Comparison of ENCODE assay signal across 27 cellular contexts in genomic region chr3:112362221-112362620, GRCh38. TPM values are rescaled to one million over a fixed set of nuclear protein-coding genes. Genes with fewer than 3 reads are reported as not detected.
A peak's percentile ranks its signal among the peaks of the same experiment; 100 is the strongest.
DNase-seq lines count a peak whose midpoint lies in the region; ATAC-seq and TF ChIP-seq lines count a peak whose summit lies in the region.
"Had no signal": no experiment of that assay in that cellular context is flagged by ENCODE, and none has a peak within 500 bp of the region (broad histone marks: within the 10 kb centered on the region; RNA-seq: fewer than 3 reads in every experiment).

No MANE protein-coding gene starts in this region.

- TF ChIP-seq CTCF in heart left ventricle (IDR thresholded peaks at IDR 0.05) (no peak), nephron (IDR thresholded peaks at IDR 0.05; ENCODE audit: unreplicated experiment in 3 of 3) (no peak), uterus (IDR thresholded peaks at IDR 0.05) (no peak), esophagus squamous epithelium (IDR thresholded peaks at IDR 0.05) (no peak)

- peaks cover 10% of the 10 kb centered on the region for H3K4me1 Mint-ChIP-seq in nephron
- peaks cover 12 to 36% (median 27%) of the 10 kb centered on the region in 4 donors for H3K4me1 Mint-ChIP-seq in naive thymus-derived CD8-positive, alpha-beta T cell

- H3K36me3 ChIP-seq in heart left ventricle (peaks cover 0 to 5% (median 0%) of the 10 kb centered on the region in 9 donors), uterus (no peaks in the 10 kb centered on the region), esophagus squamous epithelium (peaks cover 0 to 3% (median 0%) of the 10 kb centered on the region in 3 donors)
- H3K36me3 ChIP-seq: BE2C had no signal

- H3K36me3 Mint-ChIP-seq in nephron (ENCODE audit: low read depth), result peaks cover 58% of the 10 kb centered on the region
- H3K36me3 Mint-ChIP-seq in naive thymus-derived CD8-positive, alpha-beta T cell, result peaks cover 0 to 3% (median 0%) of the 10 kb centered on the region in 3 donors
- H3K36me3 Mint-ChIP-seq: CD14-positive monocyte had no signal

- no peaks in the 10 kb centered on the region for H3K27me3 ChIP-seq in heart left ventricle
- H3K27me3 ChIP-seq in uterus, result no peaks in the 10 kb centered on the region
- no peaks in the 10 kb centered on the region for H3K27me3 ChIP-seq in esophagus squamous epithelium
- H3K27me3 ChIP-seq: BE2C had no signal

- H3K27ac ChIP-seq in heart left ventricle, result peak overlapping the region; percentile 19 to 90 (median 84)
- peak overlapping the region; percentile 24 to 84 for H3K27ac ChIP-seq in uterus
- H3K27ac ChIP-seq in esophagus squamous epithelium, result no peak overlapping the region
- H3K27ac ChIP-seq: HL-60 had no signal

- H3K27ac Mint-ChIP-seq in nephron, result peak overlapping the region in 2 of 3 experiments; percentile 70 to 82
- H3K27ac Mint-ChIP-seq in naive thymus-derived CD8-positive, alpha-beta T cell, result no peak overlapping the region
- H3K27ac Mint-ChIP-seq: CD14-positive monocyte; CD8-positive, alpha-beta memory T cell had no signal

- H3K4me1 ChIP-seq in heart left ventricle (peaks cover 0 to 33% (median 4%) of the 10 kb centered on the region in 12 donors), uterus (no peaks in the 10 kb centered on the region), esophagus squamous epithelium (peaks cover 0 to 27% (median 3%) of the 10 kb centered on the region in 3 donors)
- H3K4me1 ChIP-seq: BE2C had no signal

- no peaks in the 10 kb centered on the region for H3K9me3 ChIP-seq in heart left ventricle
- H3K9me3 ChIP-seq in uterus, result no peaks in the 10 kb centered on the region
- no peaks in the 10 kb centered on the region for H3K9me3 ChIP-seq in esophagus squamous epithelium
- H3K9me3 ChIP-seq: BE2C had no signal

- peak overlapping the region in 11 of 12 donors; percentile 20 to 59 (median 51) for H3K4me3 ChIP-seq in heart left ventricle
- no peak overlapping the region for H3K4me3 ChIP-seq in uterus
- no peak overlapping the region for H3K4me3 ChIP-seq in esophagus squamous epithelium

- TF ChIP-seq POLR2A in heart left ventricle (IDR thresholded peaks at IDR 0.05) (no peak), uterus (IDR thresholded peaks at IDR 0.05) (no peak), esophagus squamous epithelium (IDR thresholded peaks at IDR 0.05) (no peak)

- no peaks in the 10 kb centered on the region for H3K27me3 Mint-ChIP-seq in nephron (ENCODE audit: low read depth)
- no peaks in the 10 kb centered on the region for H3K27me3 Mint-ChIP-seq in naive thymus-derived CD8-positive, alpha-beta T cell

- no peak for DNase-seq in heart left ventricle
- DNase-seq in Right ventricle myocardium superior, result no peak
- DNase-seq in dermis microvascular lymphatic vessel endothelial cell (ENCODE audit: low read depth in 2 of 2), result peak; percentile 30 to 85
- no peak for DNase-seq in uterus
- no peak for DNase-seq in naive thymus-derived CD8-positive, alpha-beta T cell
- no peak for DNase-seq in esophagus squamous epithelium (lab: John Stamatoyannopoulos, UW)
- DNase-seq: 8988T; ACHN; BE2C; CD8-positive, alpha-beta memory T cell; DMS 273 treated with DMSO at 0.1 percent for 48 hours; DMS79; EL; GDM1; HCEC 1CT; NCI-H1092; NCI-H1417 treated with DMSO at 0.1 percent for 48 hours; NCI-H1694 treated with DMSO at 0.1 percent for 48 hours; NCI-H2081; NCI-H2227 treated with DMSO at 0.1 percent for 48 hours; NCI-H526 treated with DMSO at 0.1 percent for 48 hours; RPMI8226; SHP77 treated with DMSO at 0.1 percent for 48 hours had no signal

- intact Hi-C loops in heart left ventricle (cut with DNase I) (no loop called here), Right ventricle myocardium superior (cut with DNase I) (no loop called here), uterus (cut with DNase I; ENCODE audit: low total_unique reads) (no loop called here), esophagus squamous epithelium (cut with DNase I) (no loop called here)

- WGBS in heart left ventricle, 4 donors, result 63 to 68% (median 65%) methylated on average over 2 of the region's 2 CpGs
- 80 to 92% methylated on average over 2 of the region's 2 CpGs for WGBS in esophagus squamous epithelium, 2 donors

- POLR2A ChIA-PET in naive thymus-derived CD8-positive, alpha-beta T cell (lab: Charles Lee), result no interaction called here

- H3K4me3 Mint-ChIP-seq in nephron, result no peak overlapping the region
- no peak overlapping the region for H3K4me3 Mint-ChIP-seq in naive thymus-derived CD8-positive, alpha-beta T cell
- H3K4me3 Mint-ChIP-seq: CD14-positive monocyte; CD8-positive, alpha-beta memory T cell had no signal

- no peaks in the 10 kb centered on the region for H3K9me3 Mint-ChIP-seq in nephron
- no peaks in the 10 kb centered on the region for H3K9me3 Mint-ChIP-seq in naive thymus-derived CD8-positive, alpha-beta T cell
- H3K9me3 Mint-ChIP-seq: CD14-positive monocyte; CD8-positive, alpha-beta memory T cell had no signal

- ATAC-seq in heart left ventricle, result peak in 2 of 4 donors; percentile 21 to 50
- ATAC-seq in Right ventricle myocardium superior (ENCODE audit: poor library complexity), result no peak
- ATAC-seq in naive thymus-derived CD8-positive, alpha-beta T cell, result no peak

RNA-seq across cellular contexts. Expression of gene CD200, which starts 29.3 kb away (rescaled TPM):
- total RNA-seq in heart left ventricle, result 10 to 100 TPM in 1 of 9 donors, 1 to 10 TPM in 3, under 1 TPM in 5; 0.26 to 23.9 (median 0.81) TPM
- polyA plus RNA-seq in heart left ventricle, result under 1 TPM; 0.38 to 0.94 TPM
- total RNA-seq in Right ventricle myocardium superior, result 0.91 TPM
- total RNA-seq in dermis microvascular lymphatic vessel endothelial cell, result 3.2 and 11.8 TPM in 2 replicates
- 10 to 100 TPM; 15.6 to 31.8 (median 23.6) TPM for total RNA-seq in uterus
- 1 to 10 TPM; 1.7 to 1.8 TPM for total RNA-seq in naive thymus-derived CD8-positive, alpha-beta T cell
- 1 to 10 TPM in 1 of 3 donors, under 1 TPM in 2; 0.76 to 1.1 (median 0.79) TPM for polyA plus RNA-seq in naive thymus-derived CD8-positive, alpha-beta T cell
- 1 to 10 TPM in 3 of 4 donors, under 1 TPM in 1; 0.27 to 8.4 (median 1.4) TPM for total RNA-seq in esophagus squamous epithelium
- total RNA-seq: NCI-H460 had no signal

Comparison
In these comparisons a context has a peak if more than half of its experiments do, and no peak if none do; other contexts are left out.
1. DNase-seq: peak in dermis microvascular lymphatic vessel endothelial cell (2 of 2); none in heart left ventricle (0 of 5), Right ventricle myocardium superior (single experiment), uterus (0 of 2), naive thymus-derived CD8-positive, alpha-beta T cell (0 of 10) and esophagus squamous epithelium (single experiment).
2. H3K27ac ChIP-seq: peak in heart left ventricle (12 of 12) and uterus (2 of 2); none in esophagus squamous epithelium (0 of 4).
3. H3K4me3 ChIP-seq: peak in heart left ventricle (11 of 12); none in uterus (0 of 2) and esophagus squamous epithelium (0 of 4).
4. H3K27ac Mint-ChIP-seq: peak in nephron (2 of 3); none in naive thymus-derived CD8-positive, alpha-beta T cell (0 of 10).